ENCODE assay signal across 25 cellular contexts in the genomic region with DNA sequence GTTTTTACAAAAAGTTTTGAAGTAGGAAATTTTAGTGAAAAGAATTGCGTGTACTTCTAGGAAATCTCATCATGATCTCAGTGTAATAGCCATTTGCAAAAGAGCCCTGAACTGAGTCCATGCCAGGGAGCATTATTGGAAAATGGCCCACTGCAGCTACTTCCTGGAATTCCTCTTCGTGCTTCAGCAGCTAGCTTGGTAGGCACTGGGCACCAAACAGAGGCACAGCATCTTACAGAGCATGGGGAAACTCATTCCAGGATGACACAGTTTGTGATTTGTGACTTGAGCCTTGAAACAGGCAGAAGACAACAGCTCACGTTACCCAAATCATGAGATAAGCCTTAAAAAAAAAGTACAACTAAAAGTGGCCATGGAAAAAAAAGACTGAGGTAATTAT.
DNase-seq lines count a peak whose midpoint lies in the region; ATAC-seq and TF ChIP-seq lines count a peak whose summit lies in the region.
"Had no signal": no experiment of that assay in that cellular context is flagged by ENCODE, and none has a peak within 500 bp of the region (broad histone marks: within the 10 kb centered on the region; RNA-seq: fewer than 3 reads in every experiment).

No MANE protein-coding gene starts in this region.

- H3K27me3 ChIP-seq in adrenal gland (no peaks in the 10 kb centered on the region), right lobe of liver (no peaks in the 10 kb centered on the region), upper lobe of right lung (no peaks in the 10 kb centered on the region)
- H3K27me3 ChIP-seq: Peyer's patch, upper lobe of left lung had no signal

- ATAC-seq in left cardiac atrium: peak; percentile 30 to 47
- no peak for ATAC-seq in left ventricle myocardium superior
- peak; percentile 61 to 91 (median 87) for ATAC-seq in right lobe of liver
- peak; percentile 41 for ATAC-seq in upper lobe of right lung
- ATAC-seq: GM12878, psoas muscle had no signal

- H3K4me1 ChIP-seq in adrenal gland (replicated peaks in 1 of 2) (no peaks in the 10 kb centered on the region), right lobe of liver (peaks cover 0 to 8% (median 0%) of the 10 kb centered on the region in 4 donors), upper lobe of right lung (no peaks in the 10 kb centered on the region)
- H3K4me1 ChIP-seq: lower lobe of right lung, Peyer's patch, psoas muscle, upper lobe of left lung had no signal

- intact Hi-C loops in left cardiac atrium (cut with DNase I): loop anchor here in 1 of 2 donors (10.0 kb wide), 1 partner anchor 46 kb away; no protein-coding TSS in a partner anchor
- intact Hi-C loops in left ventricle myocardium superior (cut with micrococcal nuclease): no loop called here
- intact Hi-C loops in adrenal gland (cut with DNase I): no loop called here
- intact Hi-C loops in right lobe of liver (cut with DNase I): no loop called here
- intact Hi-C loops in upper lobe of right lung (cut with DNase I): no loop called here

- no peak for TF ChIP-seq POLR2A in adrenal gland (IDR thresholded peaks at IDR 0.05)
- TF ChIP-seq POLR2A in right lobe of liver (IDR thresholded peaks at IDR 0.05): no peak

- no peak overlapping the region for H3K4me3 ChIP-seq in adrenal gland
- H3K4me3 ChIP-seq in right lobe of liver: no peak overlapping the region
- H3K4me3 ChIP-seq in upper lobe of right lung: no peak overlapping the region
- H3K4me3 ChIP-seq: GM12878, lower lobe of right lung, Peyer's patch, psoas muscle, upper lobe of left lung had no signal

- TF ChIP-seq CTCF in adrenal gland (IDR thresholded peaks at IDR 0.05) (no peak), right lobe of liver (IDR thresholded peaks at IDR 0.05) (no peak), upper lobe of right lung (IDR thresholded peaks at IDR 0.05) (no peak)

- DNase-seq in left cardiac atrium: no peak
- DNase-seq in left ventricle myocardium superior: no peak
- peak; percentile 54 to 90 (median 77) for DNase-seq in adrenal gland
- peak in 2 of 3 donors; percentile 43 to 50 for DNase-seq in right lobe of liver
- no peak for DNase-seq in upper lobe of right lung
- DNase-seq in activated CD4-positive, alpha-beta T cell treated with anti-CD3 and anti-CD28 coated beads for 1 hour: no peak
- no peak for DNase-seq in NCI-H2227 (lab: John Stamatoyannopoulos, UW; ENCODE audit: unreplicated experiment)
- DNase-seq in GM19238 (ENCODE audit: insufficient read length, low spot score): no peak
- DNase-seq: activated CD4-positive, alpha-beta T cell treated with anti-CD3 and anti-CD28 coated beads for 4 hours; activated CD8-positive, alpha-beta memory T cell treated with anti-CD3 and anti-CD28 coated beads for 24 hours; activated gamma-delta T cell treated with Interleukin-2 at 50 U/mL for 16 hours; activated T-cell treated with anti-CD3 and anti-CD28 coated beads, Interleukin-2, amount 50 U/mL, for 1 hour; COR-L47; effector CD4-positive, alpha-beta T cell; erythroblast; Karpas-422; lower lobe of right lung; NCI-H1092 treated with DMSO at 0.1 percent for 48 hours; NCI-H2081 treated with DMSO at 0.1 percent for 48 hours; NK-92 treated with Interleukin-12 subunit alpha and Interleukin-12 subunit beta, amount 100 ng/mL, for 24 hours; Peyer's patch; psoas muscle; T-helper 1 cell had no signal

- no peaks in the 10 kb centered on the region for H3K36me3 ChIP-seq in adrenal gland (replicated peaks in 1 of 2)
- H3K36me3 ChIP-seq in right lobe of liver: no peaks in the 10 kb centered on the region
- no peaks in the 10 kb centered on the region for H3K36me3 ChIP-seq in upper lobe of right lung
- H3K36me3 ChIP-seq: lower lobe of right lung, Peyer's patch, upper lobe of left lung had no signal

- WGBS in adrenal gland, 4 donors: 23 to 32% (median 25%) methylated on average over 3 of the region's 3 CpGs
- WGBS in right lobe of liver (ENCODE audit: insufficient coverage, low coverage, low lambda C conversion rate, missing lambda C conversion rate): 37% methylated on average over 2 of the region's 3 CpGs

- no peaks in the 10 kb centered on the region for H3K9me3 ChIP-seq in adrenal gland (replicated peaks in 1 of 3)
- no peaks in the 10 kb centered on the region for H3K9me3 ChIP-seq in right lobe of liver
- no peaks in the 10 kb centered on the region for H3K9me3 ChIP-seq in upper lobe of right lung
- H3K9me3 ChIP-seq: lower lobe of right lung, Peyer's patch, psoas muscle, upper lobe of left lung had no signal

- H3K27ac ChIP-seq in adrenal gland (no peak overlapping the region), right lobe of liver (no peak overlapping the region), upper lobe of right lung (no peak overlapping the region)
- H3K27ac ChIP-seq: lower lobe of right lung, Peyer's patch, psoas muscle, upper lobe of left lung had no signal

Comparison
In these comparisons a context has a peak if more than half of its experiments do, and no peak if none do; other contexts are left out.
1. DNase-seq: peak in adrenal gland (7 of 7) and right lobe of liver (2 of 3); none in left cardiac atrium (single experiment), left ventricle myocardium superior (single experiment), upper lobe of right lung (single experiment), activated CD4-positive, alpha-beta T cell treated with anti-CD3 and anti-CD28 coated beads for 1 hour (single experiment), NCI-H2227 (single experiment) and GM19238 (single experiment).